In genomic region chr19:13723206-13723605, GRCh38 we compare ENCODE assay signal across 12 cellular contexts.
"Had no signal": no experiment of that assay in that cellular context is flagged by ENCODE, and none has a peak within 500 bp of the region (broad histone marks: within the 10 kb centered on the region; RNA-seq: fewer than 3 reads in every experiment).

No MANE protein-coding gene starts in this region.

- H3K27me3 ChIP-seq: cardiac muscle cell had no signal

- FAIRE-seq: colon had no signal

- H3K9me3 ChIP-seq: prostate gland, spleen, transverse colon had no signal

- DNase-seq: activated CD4-positive, alpha-beta T cell treated with anti-CD3 and anti-CD28 coated beads, Interleukin-2, amount 50 U/mL, for 4 hours; activated effector memory CD4-positive, alpha-beta T cell treated with Interleukin-2 at 50 U/mL for 16 hours; activated T-cell treated with anti-CD3 and anti-CD28 coated beads, Interleukin-2, amount 50 U/mL, for 1 hour; amygdala; immature natural killer cell; occipital lobe; spleen; stimulated activated CD4-positive, alpha-beta T cell treated with anti-CD3 and anti-CD28 coated beads, Interleukin-1b, Interleukin-23, amount 100 ng/mL, for 48 hours; transverse colon had no signal

- H3K27ac ChIP-seq: cardiac muscle cell, prostate gland, spleen, transverse colon had no signal

- H3K36me3 ChIP-seq: cardiac muscle cell, prostate gland, spleen, transverse colon had no signal

- H3K4me1 ChIP-seq: prostate gland, spleen, transverse colon had no signal

- H3K4me3 ChIP-seq: cardiac muscle cell, prostate gland, spleen, transverse colon had no signal
